Comparison of ENCODE assay signal across 9 cellular contexts in the genomic region with DNA sequence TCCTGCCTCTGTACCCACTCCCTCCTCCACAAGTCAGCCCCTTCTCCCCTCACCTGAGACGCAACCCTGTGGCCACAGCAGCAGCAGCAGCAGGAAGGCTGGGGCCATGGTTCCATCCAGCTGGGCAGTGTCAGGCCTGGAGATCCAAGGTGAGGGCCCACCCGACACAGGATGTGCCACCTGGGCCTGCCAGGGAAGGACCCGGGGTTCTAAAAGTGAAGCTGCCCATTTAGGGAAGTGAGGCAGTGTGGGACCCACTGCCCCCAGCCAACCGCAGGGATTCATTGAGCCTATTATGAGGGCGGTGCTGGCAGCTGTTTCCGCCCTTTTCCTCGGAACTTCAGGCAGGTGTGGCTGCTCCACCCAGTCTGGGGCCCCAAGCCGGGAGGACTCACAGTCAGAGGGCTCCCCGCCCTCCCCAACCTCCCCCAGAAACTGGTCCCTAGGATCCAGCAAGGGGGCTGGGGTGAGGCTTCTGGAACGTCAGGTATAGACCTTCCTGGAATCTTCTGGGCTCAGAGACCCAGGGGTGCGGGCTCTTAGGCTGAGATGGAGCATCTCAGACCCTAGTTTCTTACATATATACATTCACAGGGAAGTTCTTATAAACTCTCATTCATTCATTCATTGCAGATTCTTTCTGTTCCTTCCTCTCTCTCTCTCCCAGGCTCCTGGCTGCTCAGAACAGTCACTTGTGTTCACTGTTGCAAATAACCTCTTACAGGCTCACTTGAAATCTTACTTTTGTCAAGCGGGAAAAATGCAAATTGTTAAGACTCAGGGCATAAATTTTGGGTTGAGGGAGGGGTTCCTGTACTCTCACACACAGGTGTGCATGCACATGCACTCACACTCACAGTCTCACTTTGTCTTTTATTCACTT. TPM values are rescaled to one million over a fixed set of nuclear protein-coding genes. Genes with fewer than 3 reads are reported as not detected.
A peak's percentile ranks its signal among the peaks of the same experiment; 100 is the strongest.
DNase-seq lines count a peak whose midpoint lies in the region; ATAC-seq and TF ChIP-seq lines count a peak whose summit lies in the region.
"Had no signal": no experiment of that assay in that cellular context is flagged by ENCODE, and none has a peak within 500 bp of the region (broad histone marks: within the 10 kb centered on the region; RNA-seq: fewer than 3 reads in every experiment).

Gene TREML2, minus strand, starts transcription at position 249 of the 883 bp plus-strand sequence. Its CDS starts 141 bp downstream, at position 108.

- dilution Hi-C loops in mammary epithelial cell (cut with HindIII; ENCODE audit: low sequenced_read_pairs): no loop called here

- CTCF ChIA-PET in mammary epithelial cell (lab: Charles Lee; ENCODE audit: low non-redundant PET): no interaction called here
- CTCF ChIA-PET in MCF 10A (lab: Yijun Ruan, JAX): interaction anchor here (1.3 kb wide), 1 partner anchor 19 kb away, joined by 3 read pairs; no protein-coding TSS in a partner anchor

- POLR2A ChIA-PET in MCF 10A (lab: Yijun Ruan, JAX): no interaction called here

- H3K27ac Mint-ChIP-seq in MCF 10A (ENCODE audit: low read depth, unreplicated experiment): no peak within 1 kb of the TSS
- peak within 1 kb of the TSS; percentile 97 for H3K27ac Mint-ChIP-seq in T-helper 2 cell treated with Interferon-gamma antibody and Interleukin-4, amounts not matched to agents 5 μg/mL and 100 μg/mL, for 36 hours

- H2AFZ ChIP-seq in mammary epithelial cell (ENCODE audit: low read depth, low read length): peak within 1 kb of the TSS; percentile 79

- H3K36me3 ChIP-seq in mammary epithelial cell (ENCODE audit: insufficient read depth, low read length) (no peaks in the 10 kb centered on the region), upper lobe of right lung (no peaks in the 10 kb centered on the region), prostate gland (no peaks in the 10 kb centered on the region)

- peaks cover 45% of the 10 kb centered on the region for H3K27me3 Mint-ChIP-seq in MCF 10A (ENCODE audit: insufficient read depth, unreplicated experiment)
- no peaks in the 10 kb centered on the region for H3K27me3 Mint-ChIP-seq in T-helper 2 cell treated with Interferon-gamma antibody and Interleukin-4, amounts not matched to agents 5 μg/mL and 100 μg/mL, for 36 hours (ENCODE audit: low read depth)

- BruUV-seq in mammary epithelial cell (replicated peaks; lab: Mats Ljungman, UMichigan) (no TSS peak), MCF 10A (replicated peaks; lab: Mats Ljungman, UMichigan) (no TSS peak)

- no peaks in the 10 kb centered on the region for H3K9me3 Mint-ChIP-seq in MCF 10A (ENCODE audit: unreplicated experiment)
- peaks cover 4% of the 10 kb centered on the region for H3K9me3 Mint-ChIP-seq in T-helper 2 cell treated with Interferon-gamma antibody and Interleukin-4, amounts not matched to agents 5 μg/mL and 100 μg/mL, for 36 hours

- H4K20me1 ChIP-seq in mammary epithelial cell (ENCODE audit: insufficient read depth, low read length): no peaks in the 10 kb centered on the region

- H3K9ac ChIP-seq in mammary epithelial cell (ENCODE audit: insufficient read depth, low read length): no peak within 1 kb of the TSS

- in situ Hi-C loops in mammary epithelial cell (cut with MboI; ENCODE audit: low sequenced_read_pairs in 2 of 2): no loop called here

- WGBS in mammary epithelial cell (ENCODE audit: low coverage, missing lambda C conversion rate): 99% methylated on average over 5 of the region's 12 CpGs
- 72% methylated on average over 10 of the region's 12 CpGs for WGBS in prostate gland

- TF ChIP-seq CTCF in mammary epithelial cell (conservative IDR thresholded peaks at IDR 0.05 in 1 of 2, IDR thresholded peaks at IDR 0.05 in 1 of 2; ENCODE audit: extremely low read depth in 1 of 2, insufficient read depth in 1 of 2, low read depth in 1 of 2, low read length in 2 of 2): no peak
- no peak for TF ChIP-seq CTCF in MCF 10A (IDR thresholded peaks at IDR 0.05; ENCODE audit: unreplicated experiment)
- no peak for TF ChIP-seq CTCF in upper lobe of right lung (IDR thresholded peaks at IDR 0.05)
- TF ChIP-seq CTCF in prostate gland (IDR thresholded peaks at IDR 0.05): no peak

- no peak for DNase-seq in mammary epithelial cell
- DNase-seq in MCF 10A (ENCODE audit: unreplicated experiment): no peak
- DNase-seq in T-helper 2 cell treated with Interferon-gamma antibody and Interleukin-4, amounts not matched to agents 5 μg/mL and 100 μg/mL, for 36 hours (ENCODE audit: low spot score): peak; percentile 25
- peak; percentile 61 for DNase-seq in Right ventricle myocardium superior
- DNase-seq in upper lobe of right lung: no peak
- no peak for DNase-seq in prostate gland (ENCODE audit: low spot score)
- no peak for DNase-seq in dermis blood vessel endothelial cell
- no peak for DNase-seq in T1000 (lab: John Stamatoyannopoulos, UW)

- H3K79me2 ChIP-seq in mammary epithelial cell (ENCODE audit: insufficient read depth, low read length): no peaks in the 10 kb centered on the region

- H3K27ac ChIP-seq in mammary epithelial cell (ENCODE audit: insufficient read depth, low read depth, low read length) (no peak within 1 kb of the TSS), upper lobe of right lung (peak within 1 kb of the TSS; percentile 68), prostate gland (no peak within 1 kb of the TSS)
- H3K27ac ChIP-seq: C4-2B had no signal

- H3K27me3 ChIP-seq in mammary epithelial cell (ENCODE audit: insufficient read depth, low read length) (no peaks in the 10 kb centered on the region), upper lobe of right lung (no peaks in the 10 kb centered on the region), prostate gland (replicated peaks; ENCODE audit: insufficient read depth) (no peaks in the 10 kb centered on the region)

- H3K4me1 ChIP-seq in mammary epithelial cell (ENCODE audit: insufficient read depth, low read length) (peaks cover 18% of the 10 kb centered on the region), upper lobe of right lung (peaks cover 5% of the 10 kb centered on the region), prostate gland (replicated peaks) (no peaks in the 10 kb centered on the region)

- ATAC-seq in Right ventricle myocardium superior (ENCODE audit: poor library complexity): no peak
- peak; percentile 49 for ATAC-seq in upper lobe of right lung

- no peak within 1 kb of the TSS for H3K4me3 Mint-ChIP-seq in MCF 10A (ENCODE audit: unreplicated experiment)
- peak within 1 kb of the TSS; percentile 86 for H3K4me3 Mint-ChIP-seq in T-helper 2 cell treated with Interferon-gamma antibody and Interleukin-4, amounts not matched to agents 5 μg/mL and 100 μg/mL, for 36 hours

- no peak within 1 kb of the TSS for H3K4me2 ChIP-seq in mammary epithelial cell (ENCODE audit: insufficient read depth, low read depth, low read length)

- no peaks in the 10 kb centered on the region for H3K4me1 Mint-ChIP-seq in MCF 10A (ENCODE audit: insufficient read depth, unreplicated experiment)
- peaks cover 48% of the 10 kb centered on the region for H3K4me1 Mint-ChIP-seq in T-helper 2 cell treated with Interferon-gamma antibody and Interleukin-4, amounts not matched to agents 5 μg/mL and 100 μg/mL, for 36 hours (ENCODE audit: low read depth)

- intact Hi-C loops in mammary epithelial cell (cut with micrococcal nuclease) (no loop called here), MCF 10A (cut with micrococcal nuclease) (no loop called here), Right ventricle myocardium superior (cut with DNase I) (no loop called here), upper lobe of right lung (cut with DNase I) (no loop called here), prostate gland (cut with DNase I) (no loop called here)

- TF ChIP-seq POLR2A in prostate gland (IDR thresholded peaks at IDR 0.05): no peak

- H3K4me3 ChIP-seq in mammary epithelial cell (replicated peaks in 1 of 3; ENCODE audit: insufficient read depth in 1 of 3, low read depth in 2 of 3, low read length in 3 of 3) (no peak within 1 kb of the TSS), upper lobe of right lung (no peak within 1 kb of the TSS), prostate gland (no peak within 1 kb of the TSS)

- no peaks in the 10 kb centered on the region for H3K36me3 Mint-ChIP-seq in MCF 10A (ENCODE audit: insufficient read depth, unreplicated experiment)
- H3K36me3 Mint-ChIP-seq in T-helper 2 cell treated with Interferon-gamma antibody and Interleukin-4, amounts not matched to agents 5 μg/mL and 100 μg/mL, for 36 hours (ENCODE audit: low read depth): peaks cover 26% of the 10 kb centered on the region

- H3K9me3 ChIP-seq in mammary epithelial cell (replicated peaks; ENCODE audit: insufficient read depth, low read length) (no peaks in the 10 kb centered on the region), upper lobe of right lung (no peaks in the 10 kb centered on the region), prostate gland (no peaks in the 10 kb centered on the region)

RNA-seq across cellular contexts. Expression of gene TREML2, which starts in this region (rescaled TPM):
- under 1 TPM; under 0.01 to 0.16 TPM for total RNA-seq in mammary epithelial cell
- polyA plus RNA-seq in mammary epithelial cell: 0.07 TPM
- polyA minus RNA-seq in mammary epithelial cell: not detected
- not detected in 2 replicates for total RNA-seq in MCF 10A (2022)
- not detected for total RNA-seq in Right ventricle myocardium superior
- total RNA-seq in upper lobe of right lung: 0.61 TPM
- under 1 TPM in 1 of 2 donors, not detected in 1; 0.17 TPM for total RNA-seq in prostate gland
- not detected in 2 replicates for total RNA-seq in dermis blood vessel endothelial cell

Comparison
In these comparisons a context has a peak if more than half of its experiments do, and no peak if none do; other contexts are left out.
1. Peak in DNase-seq in Right ventricle myocardium superior; RNA of the gene not detected or under 1 TPM.
2. Peak in ATAC-seq and H3K27ac ChIP-seq in upper lobe of right lung; RNA of the gene not detected or under 1 TPM.